10 cellular contexts compared by ENCODE assay signal in the genomic region with DNA sequence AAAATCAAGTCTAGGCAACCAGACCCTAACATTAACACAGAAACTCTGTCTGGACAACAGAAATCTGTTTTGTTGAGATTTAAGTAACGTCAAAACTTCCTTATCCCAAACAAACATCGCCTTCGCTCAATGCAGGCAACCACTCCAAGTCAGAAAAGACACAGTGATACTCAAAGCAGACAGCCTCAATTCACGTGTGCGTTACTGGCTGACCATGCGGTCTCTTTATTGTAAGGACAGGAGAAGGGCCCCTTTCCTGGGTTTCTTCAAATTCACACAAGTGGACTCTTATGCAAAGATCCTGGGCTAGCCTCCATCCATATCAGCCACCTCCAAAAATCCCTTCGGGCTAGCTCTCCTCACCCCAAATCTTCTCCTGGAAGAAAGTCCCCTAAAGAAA.
DNase-seq lines count a peak whose midpoint lies in the region; ATAC-seq, FAIRE-seq and TF ChIP-seq lines count a peak whose summit lies in the region.
"Had no signal": no experiment of that assay in that cellular context is flagged by ENCODE, and none has a peak within 500 bp of the region (broad histone marks: within the 10 kb centered on the region; RNA-seq: fewer than 3 reads in every experiment).

No MANE protein-coding gene starts in this region.

- TF ChIP-seq RAD21 in GM12878 (IDR thresholded peaks at IDR 0.05; ENCODE audit: insufficient read depth, low read depth, low read length), result no peak

- H3K27me3 Mint-ChIP-seq in mesothelial cell of epicardium (ENCODE audit: low read depth) (peaks cover 43% of the 10 kb centered on the region), H9 (ENCODE audit: low read depth) (peaks cover 54% of the 10 kb centered on the region)

- H2AK5ac ChIP-seq in H9 (ENCODE audit: insufficient read length, low read length), result no peak overlapping the region

- no peak overlapping the region for H3K4ac ChIP-seq in H9 (ENCODE audit: low read depth, low read length)

- H3K23ac ChIP-seq in H9 (ENCODE audit: insufficient read length, low read depth, low read length), result no peak overlapping the region

- in situ Hi-C loops in GM12878 (cut with MboI), result no loop called here

- no peak overlapping the region for H2BK20ac ChIP-seq in H9 (ENCODE audit: low read depth, low read length, poor library complexity, severe bottlenecking)

- no peak for ATAC-seq in GM12878
- no peak for ATAC-seq in GM18909 (IDR thresholded peaks at IDR 0.05; ENCODE audit: poor library complexity, unreplicated experiment)
- ATAC-seq in HG03280 (IDR thresholded peaks at IDR 0.05; ENCODE audit: unreplicated experiment), result no peak

- H3K4me3 Mint-ChIP-seq in mesothelial cell of epicardium, result peak overlapping the region; percentile 83
- H3K4me3 Mint-ChIP-seq in H9, result no peak overlapping the region
- H3K4me3 Mint-ChIP-seq: stimulated activated effector memory CD8-positive, alpha-beta T cell treated with anti-CD3 and anti-CD28 coated beads, Interleukin-12 subunit alpha, Interleukin-12 subunit beta, amount 100 ng/mL, for 72 hours had no signal

- no peak overlapping the region for H4K8ac ChIP-seq in H9 (replicated peaks; ENCODE audit: insufficient read length, low read depth, low read length)

- H3K27ac ChIP-seq in AG04450 (ENCODE audit: low read depth, low read length) (peak overlapping the region; percentile 58), GM12878 (ENCODE audit: control insufficient read depth, insufficient read depth) (no peak overlapping the region), H9 (ENCODE audit: insufficient read length, low read depth, low read length) (no peak overlapping the region)

- no peak overlapping the region for H2BK15ac ChIP-seq in H9 (ENCODE audit: low read depth, low read length)

- intact Hi-C loops in GM12878 (cut with micrococcal nuclease; ENCODE audit: unreplicated experiment), result no loop called here

- no peak overlapping the region for H3T11ph ChIP-seq in H9 (ENCODE audit: low read length)

- SMC1A ChIA-PET in GM12878 (lab: Charles Lee; ENCODE audit: uncharacterized antibody, unreplicated experiment), result interaction anchor here (0.9 to 5.2 kb wide), 15 partner anchors 10 to 481 kb away, joined by 3 to 50 read pairs (median 7); no protein-coding TSS in a partner anchor

- H3K4me3 ChIP-seq in AG04450 (ENCODE audit: low read depth, low read length) (peak overlapping the region; percentile 44), GM12878 (no peak overlapping the region)

- no peak overlapping the region for H2BK120ac ChIP-seq in H9 (ENCODE audit: low read depth, low read length, poor library complexity, severe bottlenecking)

- no peak for TF ChIP-seq EP300 in GM12878 (IDR thresholded peaks at IDR 0.05; ENCODE audit: borderline replicate concordance in 1 of 2, control insufficient read depth in 1 of 2, low read depth in 2 of 2, low read length in 2 of 2)

- no peak overlapping the region for H4K5ac ChIP-seq in H9 (ENCODE audit: insufficient read length, low read depth, low read length)

- H3K36me3 Mint-ChIP-seq in mesothelial cell of epicardium (no peaks in the 10 kb centered on the region), H9 (ENCODE audit: insufficient read depth in 1 of 3, low read depth in 3 of 3) (0 out of 7 replicates have a peak, but pooled peaks cover 0 to 4% (median 0%) of the 10 kb centered on the region in 3 experiments)
- H3K36me3 Mint-ChIP-seq: stimulated activated effector memory CD8-positive, alpha-beta T cell treated with anti-CD3 and anti-CD28 coated beads, Interleukin-12 subunit alpha, Interleukin-12 subunit beta, amount 100 ng/mL, for 72 hours had no signal

- no peaks in the 10 kb centered on the region for H4K20me1 ChIP-seq in GM12878 (ENCODE audit: control insufficient read depth, insufficient read depth)
- no peaks in the 10 kb centered on the region for H4K20me1 ChIP-seq in H9 (ENCODE audit: control insufficient read depth, insufficient read depth, insufficient read length)

- H3K56ac ChIP-seq in H9 (ENCODE audit: insufficient read length, low read depth, low read length), result no peak overlapping the region

- no peaks in the 10 kb centered on the region for H3K79me2 ChIP-seq in GM12878 (ENCODE audit: control insufficient read depth, insufficient read depth, low read length)
- H3K79me2 ChIP-seq in H9 (ENCODE audit: insufficient read depth, low read length), result no peaks in the 10 kb centered on the region

- TF ChIP-seq CTCF in AG04450 (IDR thresholded peaks at IDR 0.05; ENCODE audit: low read depth, low read length), result no peak
- TF ChIP-seq CTCF in GM12878 (IDR thresholded peaks at IDR 0.05 in 2 of 3, conservative IDR thresholded peaks at IDR 0.05 in 1 of 3; ENCODE audit: control insufficient read depth in 2 of 3, extremely low read depth in 1 of 3, insufficient read depth in 1 of 3, low read depth in 3 of 3, low read length in 3 of 3), result no peak
- no peak for TF ChIP-seq CTCF in mesothelial cell of epicardium (IDR thresholded peaks at IDR 0.05; ENCODE audit: unreplicated experiment)
- TF ChIP-seq CTCF in H9 (conservative IDR thresholded peaks at IDR 0.05), result no peak

- no peak for FAIRE-seq in GM12878 (lab: Jason Lieb, UNC)

- CTCF ChIA-PET in AG04450 (lab: Charles Lee) (interaction anchor here (1.8 to 5.3 kb wide), 3 partner anchors 28 to 137 kb away, joined by 6 to 22 read pairs (median 11); no protein-coding TSS in a partner anchor), GM12878 (lab: Yijun Ruan, JAX) (interaction anchor here (0.8 to 5.5 kb wide), 14 partner anchors 9 to 569 kb away, joined by 3 to 66 read pairs (median 4); no protein-coding TSS in a partner anchor)

- H3K9me3 Mint-ChIP-seq in mesothelial cell of epicardium (no peaks in the 10 kb centered on the region), H9 (peaks cover 0 to 3% of the 10 kb centered on the region in 2 experiments; a peak in 1 of 5 replicates)
- H3K9me3 Mint-ChIP-seq: stimulated activated effector memory CD8-positive, alpha-beta T cell treated with anti-CD3 and anti-CD28 coated beads, Interleukin-12 subunit alpha, Interleukin-12 subunit beta, amount 100 ng/mL, for 72 hours had no signal

- H3K9me3 ChIP-seq in AG04450 (ENCODE audit: control insufficient read depth, insufficient read depth, low read length), result no peaks in the 10 kb centered on the region; the same call in 1 of the 2 replicates
- no peaks in the 10 kb centered on the region; the same call in 2 of the 3 replicates for H3K9me3 ChIP-seq in GM12878 (replicated peaks; ENCODE audit: control insufficient read depth, insufficient read depth, low read length)
- H3K9me3 ChIP-seq in H9 (ENCODE audit: control insufficient read depth, low read depth, low read length), result no peaks in the 10 kb centered on the region

- POLR2A ChIA-PET in AG04450 (lab: Yijun Ruan, JAX), result interaction anchor here (0.9 kb wide), 1 partner anchor 103 kb away, joined by 3 read pairs; no protein-coding TSS in a partner anchor
- POLR2A ChIA-PET in GM12878 (lab: Charles Lee), result interaction anchor here (0.8 to 4.1 kb wide), 13 partner anchors 8 to 578 kb away, joined by 3 to 52 read pairs (median 5); no protein-coding TSS in a partner anchor

- H3K27me3 ChIP-seq in AG04450 (ENCODE audit: control insufficient read depth, insufficient read depth, low read length) (no peaks in the 10 kb centered on the region), GM12878 (replicated peaks in 1 of 2; ENCODE audit: control insufficient read depth in 2 of 2, insufficient read depth in 2 of 2, low read length in 1 of 2) (no peaks in the 10 kb centered on the region; a peak in 2 of 4 replicates), H9 (ENCODE audit: insufficient read depth, low read length) (peaks cover 17% of the 10 kb centered on the region; the same call in 1 of the 2 replicates)

- H3K27ac Mint-ChIP-seq in mesothelial cell of epicardium (peak overlapping the region; percentile 60), H9 (peak overlapping the region in 1 of 3 experiments; percentile 63; a peak in 2 of 7 replicates)
- H3K27ac Mint-ChIP-seq: stimulated activated effector memory CD8-positive, alpha-beta T cell treated with anti-CD3 and anti-CD28 coated beads, Interleukin-12 subunit alpha, Interleukin-12 subunit beta, amount 100 ng/mL, for 72 hours had no signal

- RAD21 ChIA-PET in GM12878 (lab: Charles Lee; ENCODE audit: unreplicated experiment), result interaction anchor here (1.1 to 4.1 kb wide), 17 partner anchors 8 to 603 kb away, joined by 3 to 43 read pairs (median 5); no protein-coding TSS in a partner anchor

- H2AFZ ChIP-seq in GM12878 (ENCODE audit: control insufficient read depth, low read depth, low read length) (no peak overlapping the region), H9 (ENCODE audit: low read length) (no peak overlapping the region)

- no peak for TF ChIP-seq POLR2A in GM12878 (IDR thresholded peaks at IDR 0.05; ENCODE audit: low read depth, low read length)

- no peaks in the 10 kb centered on the region for H3K36me3 ChIP-seq in GM12878 (ENCODE audit: control insufficient read depth in 2 of 2, insufficient read depth in 2 of 2, low read length in 1 of 2)

- H3K4me2 ChIP-seq in GM12878 (ENCODE audit: control insufficient read depth, insufficient read depth) (no peak overlapping the region), H9 (ENCODE audit: insufficient read depth, insufficient read length, low read length) (no peak overlapping the region)

- no peak overlapping the region for H3K18ac ChIP-seq in H9 (ENCODE audit: insufficient read length, low read depth, low read length)

- peaks cover 14% of the 10 kb centered on the region for H3K23me2 ChIP-seq in H9 (ENCODE audit: insufficient read length, low read depth, low read length, poor library complexity, severe bottlenecking)

- H2BK5ac ChIP-seq in H9 (ENCODE audit: insufficient read length, low read length), result no peak overlapping the region

- no peak overlapping the region for H4K91ac ChIP-seq in H9 (ENCODE audit: insufficient read length, low read depth, low read length)

- H3K79me1 ChIP-seq in H9 (ENCODE audit: insufficient read depth, low read depth, low read length, poor library complexity, severe bottlenecking), result no peaks in the 10 kb centered on the region

- no TSS peak for BruUV-seq in GM12878 (replicated peaks; lab: Mats Ljungman, UMichigan)

- H3K14ac ChIP-seq in H9 (ENCODE audit: insufficient read depth, low read length), result no peak overlapping the region

- DNase-seq in AG04450 (ENCODE audit: low read depth, low spot score) (no peak), HT-29 (ENCODE audit: low spot score) (peak; percentile 53), GM12878 (ENCODE audit: low read depth, low spot score) (no peak), mesothelial cell of epicardium (ENCODE audit: low spot score in 2 of 2, unreplicated experiment in 2 of 2) (no peak), H9 (no peak), LoVo (ENCODE audit: low spot score) (no peak)
- DNase-seq: activated CD4-positive, alpha-beta T cell treated with anti-CD3 and anti-CD28 coated beads for 1 hour had no signal

- WGBS in GM12878 (ENCODE audit: insufficient coverage, insufficient replicate concordance, low lambda C conversion rate, missing lambda C conversion rate), result 59% methylated on average over 7 of the region's 7 CpGs
- no CpG with 5 or more reads among the region's 7 CpGs for WGBS in H9 (ENCODE audit: extremely low coverage, insufficient read length, low lambda C conversion rate)

- no peaks in the 10 kb centered on the region for H3K4me1 ChIP-seq in GM12878 (ENCODE audit: control insufficient read depth, insufficient read depth, low read length)
- peaks cover 8% of the 10 kb centered on the region; the same call in 1 of the 2 replicates for H3K4me1 ChIP-seq in H9 (ENCODE audit: insufficient read depth, low read length)

- H3K9ac ChIP-seq in GM12878 (ENCODE audit: control insufficient read depth, insufficient read depth, low read length) (no peak overlapping the region), H9 (ENCODE audit: extremely low read depth, insufficient read length, low read length) (no peak overlapping the region)

- H2BK12ac ChIP-seq in H9 (ENCODE audit: insufficient read length, low read depth, low read length), result no peak overlapping the region

- H3K4me1 Mint-ChIP-seq in mesothelial cell of epicardium (peaks cover 32% of the 10 kb centered on the region), H9 (peaks cover 27 to 29% of the 10 kb centered on the region in 2 experiments)
